Comparison of ENCODE assay signal across 1 cellular context in the genomic region with DNA sequence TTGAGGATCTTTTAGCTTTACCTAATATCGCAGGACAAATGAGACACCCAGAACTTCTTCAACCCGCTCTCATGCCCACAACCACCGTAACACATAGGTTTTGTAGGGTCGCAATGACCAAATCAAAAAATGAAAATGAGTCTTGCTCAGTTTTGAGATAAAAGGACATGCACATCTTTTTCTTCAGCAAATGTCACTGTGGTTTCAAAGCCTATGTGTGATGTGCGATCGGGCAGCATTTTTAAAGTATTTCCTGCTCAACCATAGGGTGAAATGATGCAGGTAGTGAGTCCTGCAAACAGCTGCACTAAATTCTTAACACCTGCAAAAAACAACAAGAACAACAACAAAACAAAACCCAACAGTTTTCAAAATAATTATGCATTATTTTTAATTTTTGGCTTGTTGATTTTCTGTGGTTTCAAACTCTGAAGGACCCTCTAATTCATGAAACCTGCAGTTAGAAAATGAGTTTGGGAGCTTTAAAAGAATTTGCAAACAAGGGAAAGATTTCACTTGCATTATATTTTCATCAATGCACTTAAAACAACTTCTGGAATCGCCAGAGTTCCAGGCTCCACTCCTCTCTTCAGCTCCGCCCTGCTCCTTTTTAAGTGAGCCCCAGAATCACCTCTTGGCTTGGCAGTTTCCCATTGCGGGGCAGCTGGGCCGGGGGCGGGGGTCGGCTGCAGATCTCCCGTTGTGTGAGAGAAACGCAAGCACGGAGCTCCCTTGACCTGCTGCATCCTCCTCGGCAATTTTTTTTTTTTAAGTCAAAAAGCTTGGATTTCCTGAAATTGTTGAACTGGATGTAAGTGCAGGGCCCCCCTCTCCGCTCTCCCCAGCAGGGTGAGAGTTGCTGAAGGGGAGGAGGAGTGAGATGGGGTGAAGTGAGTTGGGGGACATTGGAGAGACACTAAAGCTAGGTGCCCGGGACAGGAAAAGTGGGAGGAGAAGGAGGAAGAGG.
TF ChIP-seq lines count a peak whose summit lies in the region.

No MANE protein-coding gene starts in this region.

TF ChIP-seq in H1, 55 proteins besides CTCF, POLR2A, EP300 and RAD21:
- TF ChIP-seq SIN3A (conservative IDR thresholded peaks at IDR 0.05 in 1 of 2, IDR thresholded peaks at IDR 0.05 in 1 of 2; ENCODE audit: low read depth in 1 of 2, low read length in 2 of 2) (0 out of 4 replicates have a peak, but pooled peaks of 1 of the 2 experiments have one; percentile 48), PHF8 (conservative IDR thresholded peaks at IDR 0.05; ENCODE audit: low read depth, low read length) (no peak), SIX5 (IDR thresholded peaks at IDR 0.05; ENCODE audit: low read depth, low read length) (no peak), CTBP2 (IDR thresholded peaks at IDR 0.05; ENCODE audit: borderline replicate concordance, insufficient read depth, insufficient read length, low read length) (peak; percentile 42)
